Comparison of ENCODE assay signal across 8 cellular contexts in genomic region chr5:111757582-111758283, GRCh38. TPM values are rescaled to one million over a fixed set of nuclear protein-coding genes. Genes with fewer than 3 reads are reported as not detected.
DNase-seq lines count a peak whose midpoint lies in the region; ATAC-seq and TF ChIP-seq lines count a peak whose summit lies in the region.

No MANE protein-coding gene starts in this region.

- ATAC-seq in HG03159 (IDR thresholded peaks at IDR 0.05; ENCODE audit: unreplicated experiment) = peak; percentile 77
- ATAC-seq in activated CD4-positive, alpha-beta T cell treated with anti-CD3 and anti-CD28 coated beads for 36 hours = peak; percentile 78

- DNase-seq in AG10803 (ENCODE audit: low read depth) = peak; percentile 97
- peak; percentile 78 for DNase-seq in NCI-H2227 treated with DMSO at 0.1 percent for 48 hours (lab: John Stamatoyannopoulos, UW)
- peak; percentile 89 for DNase-seq in activated CD4-positive, alpha-beta T cell treated with anti-CD3 and anti-CD28 coated beads for 36 hours
- DNase-seq in chondrocyte (ENCODE audit: low spot score) = peak; percentile 97
- peak; percentile 12 to 75 (median 64) for DNase-seq in stimulated activated CD4-positive, alpha-beta T cell treated with anti-CD3 and anti-CD28 coated beads, Interleukin-1b, Interleukin-23, amount 100 ng/mL, for 24 hours (ENCODE audit: low read depth in 4 of 4, low spot score in 1 of 4)

- peak overlapping the region; percentile 73 for H3K4me3 ChIP-seq in AG10803 (ENCODE audit: low read length)

- peak overlapping the region; percentile 80 for H3K4me3 Mint-ChIP-seq in activated CD4-positive, alpha-beta T cell treated with anti-CD3 and anti-CD28 coated beads for 36 hours
- H3K4me3 Mint-ChIP-seq in chondrocyte (ENCODE audit: unreplicated experiment) = peak overlapping the region; percentile 88

- H3K27ac ChIP-seq in layer of hippocampus (ENCODE audit: low read depth, low read length) = peak overlapping the region; percentile 69

- peaks cover 3% of the 10 kb centered on the region for H3K27me3 Mint-ChIP-seq in activated CD4-positive, alpha-beta T cell treated with anti-CD3 and anti-CD28 coated beads for 36 hours
- no peaks in the 10 kb centered on the region for H3K27me3 Mint-ChIP-seq in chondrocyte (ENCODE audit: low read depth)

- CTCF ChIA-PET in activated CD4-positive, alpha-beta T cell treated with anti-CD3 and anti-CD28 coated beads for 36 hours (lab: Charles Lee) = interaction anchor here (0.5 to 1.3 kb wide), 4 partner anchors 10 to 308 kb away, joined by 3 to 7 read pairs (median 4); no protein-coding TSS in a partner anchor

- POLR2A ChIA-PET in activated CD4-positive, alpha-beta T cell treated with anti-CD3 and anti-CD28 coated beads for 36 hours (lab: Charles Lee) = interaction anchor here (0.6 to 1.5 kb wide), 4 partner anchors 10 to 246 kb away, joined by 3 to 8 read pairs (median 4); partner anchors contain the start of gene STARD4

- H3K27ac Mint-ChIP-seq in activated CD4-positive, alpha-beta T cell treated with anti-CD3 and anti-CD28 coated beads for 36 hours = peak overlapping the region; percentile 86
- H3K27ac Mint-ChIP-seq in chondrocyte (ENCODE audit: unreplicated experiment) = peak overlapping the region; percentile 96

- intact Hi-C loops in activated CD4-positive, alpha-beta T cell treated with anti-CD3 and anti-CD28 coated beads for 36 hours (cut with DNase I, micrococcal nuclease) = loop anchor here (1.0 to 10.0 kb wide), 10 partner anchors 21 to 665 kb away; partner anchors contain the start of genes STARD4 (in 2 of the 2), CAMK4 (in 1 of the 2) and WDR36 (in 1 of the 2)

- no peaks in the 10 kb centered on the region for H3K9me3 Mint-ChIP-seq in activated CD4-positive, alpha-beta T cell treated with anti-CD3 and anti-CD28 coated beads for 36 hours (ENCODE audit: low read depth)
- H3K9me3 Mint-ChIP-seq in chondrocyte (ENCODE audit: low read depth) = no peaks in the 10 kb centered on the region

- H3K27me3 ChIP-seq in layer of hippocampus (ENCODE audit: control insufficient read depth, insufficient read depth, low read length) = no peaks in the 10 kb centered on the region

- H3K36me3 Mint-ChIP-seq in activated CD4-positive, alpha-beta T cell treated with anti-CD3 and anti-CD28 coated beads for 36 hours (ENCODE audit: low read depth) = no peaks in the 10 kb centered on the region
- H3K36me3 Mint-ChIP-seq in chondrocyte (ENCODE audit: low read depth) = peaks cover 10% of the 10 kb centered on the region

- in situ Hi-C loops in GM18951 (cut with MboI; ENCODE audit: low sequenced_read_pairs, unreplicated experiment) = loop anchor here (25.0 kb wide), 1 partner anchor 380 kb away; no protein-coding TSS in a partner anchor

- peaks cover 18% of the 10 kb centered on the region for H3K4me1 Mint-ChIP-seq in activated CD4-positive, alpha-beta T cell treated with anti-CD3 and anti-CD28 coated beads for 36 hours
- H3K4me1 Mint-ChIP-seq in chondrocyte (ENCODE audit: low read depth) = peaks cover 56% of the 10 kb centered on the region

- TF ChIP-seq POLR2A in GM18951 (IDR thresholded peaks at IDR 0.05; ENCODE audit: extremely low read depth, insufficient read depth, insufficient read length) = peak; percentile 81

- TF ChIP-seq CTCF in AG10803 (conservative IDR thresholded peaks at IDR 0.05; ENCODE audit: low read length) (no peak), chondrocyte (IDR thresholded peaks at IDR 0.05) (no peak)

RNA-seq across cellular contexts. Expression of gene NREP, which starts 0.7 kb away (rescaled TPM):
- total RNA-seq in activated CD4-positive, alpha-beta T cell treated with anti-CD3 and anti-CD28 coated beads for 36 hours = 10 to 100 TPM; 19.3 to 19.7 TPM
- total RNA-seq in chondrocyte = 595 to 1,006 TPM (median 987 TPM) in 3 replicates

Comparison
In these comparisons a context has a peak if more than half of its experiments do, and no peak if none do; other contexts are left out.
1. Peak in every context shown above with its lines: DNase-seq, ATAC-seq, H3K4me3 ChIP-seq and H3K27ac ChIP-seq.
2. RNA of gene NREP, which starts 0.7 kb away (total RNA-seq): 595 to 1,006 TPM in chondrocyte; 19.3 to 19.7 TPM in activated CD4-positive, alpha-beta T cell treated with anti-CD3 and anti-CD28 coated beads for 36 hours; every median in the first group is over 10 times any median in the second.